In the genomic region with DNA sequence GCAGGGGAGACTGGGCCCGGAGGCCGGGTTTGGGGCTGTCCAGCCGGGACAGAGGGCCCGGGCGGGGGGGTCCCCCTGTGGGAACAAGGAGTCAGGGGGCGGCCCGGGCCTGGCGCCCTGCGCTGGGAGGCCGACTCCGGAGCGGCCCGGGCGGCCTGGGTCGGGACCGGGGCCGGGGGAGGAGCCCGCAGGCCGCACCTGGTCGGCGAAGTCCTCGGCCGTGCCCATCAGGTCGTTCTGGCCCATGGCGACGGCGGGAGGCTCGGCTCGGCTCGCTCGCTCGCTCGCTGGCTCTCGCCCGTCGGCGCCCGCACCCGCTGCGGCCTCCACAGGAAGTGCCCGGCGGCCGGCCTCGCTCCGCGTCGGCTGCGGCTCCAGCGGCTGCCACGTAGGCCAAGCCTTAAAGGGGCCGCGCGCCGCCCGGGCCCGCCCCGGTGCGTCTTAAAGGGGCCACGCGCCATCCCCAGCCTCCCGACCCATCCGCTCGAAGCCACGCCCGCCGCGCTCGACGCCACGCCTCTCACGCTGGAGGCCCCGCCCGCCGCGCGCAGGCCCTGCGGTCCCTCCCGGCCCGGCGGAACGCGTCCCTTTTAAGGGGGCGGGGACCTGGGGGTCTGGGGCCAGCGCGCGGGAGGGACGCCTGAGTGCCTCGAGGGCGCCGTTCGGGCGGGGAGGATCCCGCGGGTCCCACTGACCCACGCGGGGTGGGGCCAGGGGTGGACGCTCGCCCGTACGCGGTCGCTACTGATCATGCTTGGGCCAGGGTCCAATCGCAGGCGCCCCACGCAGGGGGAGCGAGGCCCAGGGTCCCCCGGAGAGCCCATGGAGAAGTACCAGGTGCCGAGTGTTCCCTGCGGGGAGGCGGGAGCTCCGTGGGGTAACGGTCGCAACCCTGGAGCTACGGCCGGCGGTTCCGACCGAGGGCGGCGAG, we compare ENCODE assay signal across 8 cellular contexts. TPM values are rescaled to one million over a fixed set of nuclear protein-coding genes. Genes with fewer than 3 reads are reported as not detected.
A peak's percentile ranks its signal among the peaks of the same experiment; 100 is the strongest.
DNase-seq lines count a peak whose midpoint lies in the region; ATAC-seq and TF ChIP-seq lines count a peak whose summit lies in the region.

A gene (plus strand): TSS at position 643 of the 931 bp plus-strand sequence. CDS start 108 bp downstream, at position 751.
A gene (minus strand): TSS at position 337 of the 931 bp plus-strand sequence. CDS start 91 bp downstream, at position 246.

- H3K27me3 ChIP-seq in mammary epithelial cell (ENCODE audit: insufficient read depth, low read length) (no peaks in the 10 kb centered on the region), smooth muscle cell (ENCODE audit: low read depth) (no peaks in the 10 kb centered on the region)

- TF ChIP-seq CTCF in WI38 (IDR thresholded peaks at IDR 0.05; ENCODE audit: low read depth, low read length) = no peak
- no peak for TF ChIP-seq CTCF in mammary epithelial cell (conservative IDR thresholded peaks at IDR 0.05 in 1 of 2, IDR thresholded peaks at IDR 0.05 in 1 of 2; ENCODE audit: extremely low read depth in 1 of 2, insufficient read depth in 1 of 2, low read depth in 1 of 2, low read length in 2 of 2)
- no peak for TF ChIP-seq CTCF in smooth muscle cell (IDR thresholded peaks at IDR 0.05; ENCODE audit: borderline replicate concordance, insufficient read depth, poor library complexity, severe bottlenecking)

- CTCF ChIA-PET in mammary epithelial cell (lab: Charles Lee; ENCODE audit: low non-redundant PET) = no interaction called here

- peak within 1 kb of the TSS; percentile 88 to 99 (median 97) for H3K27ac Mint-ChIP-seq in immature natural killer cell

- peaks cover 6% of the 10 kb centered on the region for H4K20me1 ChIP-seq in mammary epithelial cell (ENCODE audit: insufficient read depth, low read length)
- peaks cover 44% of the 10 kb centered on the region for H4K20me1 ChIP-seq in smooth muscle cell (ENCODE audit: low read depth)

- in situ Hi-C loops in mammary epithelial cell (cut with MboI; ENCODE audit: low sequenced_read_pairs in 2 of 2) = no loop called here

- H3K4me2 ChIP-seq in mammary epithelial cell (ENCODE audit: insufficient read depth, low read depth, low read length) (peak within 1 kb of the TSS; percentile 100), smooth muscle cell (peak within 1 kb of the TSS; percentile 90)

- H3K36me3 Mint-ChIP-seq in immature natural killer cell = no peaks in the 10 kb centered on the region

- peak within 1 kb of the TSS; percentile 93 for H3K9ac ChIP-seq in mammary epithelial cell (ENCODE audit: insufficient read depth, low read length)
- peak within 1 kb of the TSS; percentile 100 for H3K9ac ChIP-seq in smooth muscle cell (ENCODE audit: low read depth)

- peaks cover 49% of the 10 kb centered on the region for H3K79me2 ChIP-seq in mammary epithelial cell (ENCODE audit: insufficient read depth, low read length)
- peaks cover 49% of the 10 kb centered on the region for H3K79me2 ChIP-seq in smooth muscle cell (ENCODE audit: low read depth)

- no peaks in the 10 kb centered on the region for H3K9me3 ChIP-seq in mammary epithelial cell (replicated peaks; ENCODE audit: insufficient read depth, low read length)
- no peaks in the 10 kb centered on the region for H3K9me3 ChIP-seq in smooth muscle cell (replicated peaks; ENCODE audit: low read depth)

- ATAC-seq in GM19023 (IDR thresholded peaks at IDR 0.05; ENCODE audit: unreplicated experiment) (peak; percentile 90), HG03175 (IDR thresholded peaks at IDR 0.05; ENCODE audit: unreplicated experiment) (peak; percentile 89)

- intact Hi-C loops in mammary epithelial cell (cut with micrococcal nuclease) = loop anchor here (1.0 to 2.0 kb wide), 3 partner anchors 17 to 40 kb away; a partner anchor contains a TSS

- H3K4me1 Mint-ChIP-seq in immature natural killer cell = peaks cover 40 to 42% of the 10 kb centered on the region in 2 donors

- dilution Hi-C loops in mammary epithelial cell (cut with HindIII; ENCODE audit: low sequenced_read_pairs) = loop anchor here (5.0 kb wide), 2 partner anchors 41 to 91 kb away; a partner anchor contains a TSS

- peak within 1 kb of the TSS; percentile 84 to 96 (median 95) for H3K4me3 Mint-ChIP-seq in immature natural killer cell

- H2AFZ ChIP-seq in mammary epithelial cell (ENCODE audit: low read depth, low read length) (peak within 1 kb of the TSS; percentile 99), smooth muscle cell (ENCODE audit: low read depth) (peak within 1 kb of the TSS; percentile 96)

- WGBS in mammary epithelial cell (ENCODE audit: low coverage, missing lambda C conversion rate) = 4% methylated on average over 11 of the region's 120 CpGs
- WGBS in smooth muscle cell (ENCODE audit: low lambda C conversion rate) = 8% methylated on average over 33 of the region's 120 CpGs

- H3K36me3 ChIP-seq in mammary epithelial cell (ENCODE audit: insufficient read depth, low read length) = peaks cover 12% of the 10 kb centered on the region
- H3K36me3 ChIP-seq in smooth muscle cell (ENCODE audit: low read depth) = no peaks in the 10 kb centered on the region

- peak; percentile 100 for DNase-seq in AG08396 (ENCODE audit: low spot score)
- peak; percentile 95 for DNase-seq in NCI-H2227 (lab: John Stamatoyannopoulos, UW; ENCODE audit: unreplicated experiment)
- DNase-seq in mammary epithelial cell = peak; percentile 96
- DNase-seq in immature natural killer cell = peak; percentile 96
- DNase-seq in smooth muscle cell (lab: John Stamatoyannopoulos, UW; ENCODE audit: unreplicated experiment) = peak; percentile 83

- peaks cover 16% of the 10 kb centered on the region for H3K4me1 ChIP-seq in mammary epithelial cell (ENCODE audit: insufficient read depth, low read length)
- peaks cover 23% of the 10 kb centered on the region for H3K4me1 ChIP-seq in smooth muscle cell (ENCODE audit: low read depth)

- H3K27ac ChIP-seq in mammary epithelial cell (ENCODE audit: insufficient read depth, low read depth, low read length) (peak within 1 kb of the TSS; percentile 83), smooth muscle cell (ENCODE audit: low read depth) (peak within 1 kb of the TSS; percentile 98)

- peak within 1 kb of the TSS; percentile 82 for H3K4me3 ChIP-seq in WI38 (ENCODE audit: low read depth, low read length)
- peak within 1 kb of the TSS; percentile 65 to 89 (median 82) for H3K4me3 ChIP-seq in mammary epithelial cell (replicated peaks in 1 of 3; ENCODE audit: insufficient read depth in 1 of 3, low read depth in 2 of 3, low read length in 3 of 3)
- H3K4me3 ChIP-seq in smooth muscle cell = peak within 1 kb of the TSS; percentile 99

- BruUV-seq in mammary epithelial cell (replicated peaks; lab: Mats Ljungman, UMichigan) = no TSS peak

- H3F3A ChIP-seq in smooth muscle cell (ENCODE audit: low read depth) = peaks cover 18% of the 10 kb centered on the region

- peaks cover 0 to 16% (median 7%) of the 10 kb centered on the region in 3 donors for H3K27me3 Mint-ChIP-seq in immature natural killer cell (ENCODE audit: low read depth in 3 of 3)

- H3K9me3 Mint-ChIP-seq in immature natural killer cell = no peaks in the 10 kb centered on the region

RNA-seq across cellular contexts. Expression of the first gene that starts in this region (rescaled TPM):
- total RNA-seq in mammary epithelial cell (1 to 10 TPM in 1 of 2 donors, under 1 TPM in 1; 0.67 to 1.0 TPM), smooth muscle cell (2.7 TPM in 1 of 2 replicates, not detected in the other)
- polyA plus RNA-seq in mammary epithelial cell (0.17 TPM), immature natural killer cell (under 1 TPM in 2 of 3 donors, not detected in 1; 0.55 to 0.96 TPM), smooth muscle cell (0.90 and 0.99 TPM in 2 replicates)
- polyA minus RNA-seq in mammary epithelial cell = not detected

RNA-seq across cellular contexts. Expression of the second gene that starts in this region (rescaled TPM):
- 100 to 1,000 TPM; 192 to 214 TPM for total RNA-seq in mammary epithelial cell
- polyA plus RNA-seq in mammary epithelial cell = 206 TPM
- 325 TPM for polyA minus RNA-seq in mammary epithelial cell
- 100 to 1,000 TPM; 195 to 304 (median 198) TPM for polyA plus RNA-seq in immature natural killer cell
- 353 and 377 TPM in 2 replicates for total RNA-seq in smooth muscle cell
- polyA plus RNA-seq in smooth muscle cell = 340 and 396 TPM in 2 replicates

Comparison
In these comparisons a context has a peak if more than half of its experiments do, and no peak if none do; other contexts are left out.
1. Peak in every context shown above with its lines: DNase-seq, ATAC-seq, H3K4me3 ChIP-seq and H3K27ac ChIP-seq.